ENCODE assay signal across 1 cellular context in the genomic region with DNA sequence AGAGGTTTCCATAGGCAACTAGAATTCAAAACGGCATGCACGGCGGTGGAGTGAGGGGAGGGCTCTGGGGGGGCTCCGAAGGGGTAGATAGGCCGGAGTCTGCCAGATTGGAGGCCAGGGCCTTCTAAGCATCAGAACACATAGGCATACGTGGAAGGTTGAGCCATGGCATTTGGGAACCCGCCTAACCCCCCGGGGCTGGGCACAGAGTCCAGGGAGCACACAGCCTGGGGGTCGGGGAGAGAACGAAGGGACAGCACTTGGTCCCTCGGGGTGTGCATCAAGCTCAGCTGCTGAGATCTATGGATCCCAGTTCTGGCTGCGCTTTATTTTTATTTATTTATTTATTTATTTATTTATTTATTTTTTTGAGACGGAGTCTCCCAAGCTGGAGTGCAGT.
TF ChIP-seq lines count a peak whose summit lies in the region.

No MANE protein-coding gene starts in this region.

TF ChIP-seq in H1, 55 proteins besides CTCF, POLR2A, EP300 and RAD21 (continued from another document):
- no peak for TF ChIP-seq KDM4A (IDR thresholded peaks at IDR 0.05; ENCODE audit: low read depth, low read length, severe bottlenecking)
- no peak for TF ChIP-seq POLR2AphosphoS5 (IDR thresholded peaks at IDR 0.05; ENCODE audit: low read depth, low read length)
- TF ChIP-seq POU5F1 (IDR thresholded peaks at IDR 0.05; ENCODE audit: low read depth, low read length), result no peak
- no peak for TF ChIP-seq TAF1 (IDR thresholded peaks at IDR 0.05; ENCODE audit: low read depth, low read length)
- no peak for TF ChIP-seq FOSL1 (IDR thresholded peaks at IDR 0.05; ENCODE audit: insufficient read depth, low read depth, low read length)
TF ChIP-seq in H1: peak in this region for 0.
